Comparison of ENCODE assay signal across 10 cellular contexts in the genomic region with DNA sequence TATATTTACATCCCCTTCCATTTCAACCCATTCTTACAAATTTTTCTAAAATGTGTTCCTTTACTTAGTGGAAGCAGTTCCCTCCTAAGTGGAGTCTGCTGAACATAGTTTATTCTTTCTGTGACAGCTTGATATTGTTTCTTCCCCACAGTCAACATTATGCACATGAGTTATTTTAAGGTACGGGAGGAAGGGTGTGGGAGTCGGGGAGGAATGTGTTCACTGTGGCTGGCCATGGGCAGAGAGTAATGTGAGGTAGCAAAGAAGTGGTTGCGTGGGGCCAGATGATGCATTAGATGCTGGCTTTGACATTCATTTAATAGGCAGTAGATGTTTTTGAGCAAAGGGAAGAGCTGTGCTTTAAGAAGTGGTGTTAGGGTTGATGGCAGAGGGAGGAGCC.
A peak's percentile ranks its signal among the peaks of the same experiment; 100 is the strongest.
DNase-seq lines count a peak whose midpoint lies in the region; ATAC-seq, FAIRE-seq and TF ChIP-seq lines count a peak whose summit lies in the region.
"Had no signal": no experiment of that assay in that cellular context is flagged by ENCODE, and none has a peak within 500 bp of the region (broad histone marks: within the 10 kb centered on the region; RNA-seq: fewer than 3 reads in every experiment).

No MANE protein-coding gene starts in this region.

- H4K20me1 ChIP-seq in BLaER1 treated with 17β-estradiol and CSF1 and Interleukin-3, amounts not matched to agents 10 nM and 100 nM: no peaks in the 10 kb centered on the region

- DNase-seq in adrenal gland: no peak
- DNase-seq in Right ventricle myocardium superior: no peak
- DNase-seq in prostate gland (ENCODE audit: low spot score): no peak
- DNase-seq in NCI-H187 treated with DMSO at 0.1 percent for 48 hours (lab: John Stamatoyannopoulos, UW): no peak
- DNase-seq in DMS153 (lab: John Stamatoyannopoulos, UW): no peak
- no peak for DNase-seq in GM19239 (ENCODE audit: insufficient read length, low spot score)
- no peak for DNase-seq in dermis blood vessel endothelial cell
- DNase-seq: activated CD4-positive, alpha-beta T cell treated with anti-CD3 and anti-CD28 coated beads for 1 hour had no signal

- intact Hi-C loops in adrenal gland (cut with DNase I): no loop called here
- intact Hi-C loops in Right ventricle myocardium superior (cut with DNase I): loop anchor here (5.0 kb wide), 1 partner anchor 49 kb away; no protein-coding TSS in a partner anchor
- intact Hi-C loops in prostate gland (cut with DNase I): loop anchor here (5.0 kb wide), 1 partner anchor 61 kb away; no protein-coding TSS in a partner anchor

- peak overlapping the region; percentile 37 to 97 (median 94); a peak in 21 of 22 replicates for H3K27ac ChIP-seq in BLaER1 treated with 17β-estradiol and CSF1 and Interleukin-3, amounts not matched to agents 10 nM and 100 nM
- H3K27ac ChIP-seq in adrenal gland: peak overlapping the region in 4 of 5 donors; percentile 70 to 92 (median 84)
- peak overlapping the region; percentile 73 to 75 for H3K27ac ChIP-seq in prostate gland

- no peaks in the 10 kb centered on the region; a peak in 1 of 22 replicates for H3K9me3 ChIP-seq in BLaER1 treated with 17β-estradiol and CSF1 and Interleukin-3, amounts not matched to agents 10 nM and 100 nM (replicated peaks in 1 of 11)
- H3K9me3 ChIP-seq in adrenal gland (replicated peaks in 1 of 3): no peaks in the 10 kb centered on the region
- no peaks in the 10 kb centered on the region for H3K9me3 ChIP-seq in prostate gland

- WGBS in adrenal gland, 4 donors: 51 to 62% (median 55%) methylated on average over 3 of the region's 3 CpGs
- 35% methylated on average over 3 of the region's 3 CpGs for WGBS in prostate gland

- FAIRE-seq in GM19239 (lab: Jason Lieb, UNC): no peak

- no peaks in the 10 kb centered on the region for H3K27me3 ChIP-seq in BLaER1 treated with 17β-estradiol and CSF1 and Interleukin-3, amounts not matched to agents 10 nM and 100 nM
- no peaks in the 10 kb centered on the region for H3K27me3 ChIP-seq in adrenal gland
- no peaks in the 10 kb centered on the region for H3K27me3 ChIP-seq in prostate gland (replicated peaks; ENCODE audit: insufficient read depth)

- H3K4me3 ChIP-seq in BLaER1 treated with 17β-estradiol and CSF1 and Interleukin-3, amounts not matched to agents 10 nM and 100 nM: peak overlapping the region in 2 of 10 experiments; percentile 10 to 37; a peak in 2 of 20 replicates
- H3K4me3 ChIP-seq in adrenal gland (no peak overlapping the region), prostate gland (no peak overlapping the region)

- TF ChIP-seq CTCF in adrenal gland (IDR thresholded peaks at IDR 0.05) (no peak), prostate gland (IDR thresholded peaks at IDR 0.05) (no peak)

- H3K4me1 ChIP-seq in BLaER1 treated with 17β-estradiol and CSF1 and Interleukin-3, amounts not matched to agents 10 nM and 100 nM: peaks cover 77 to 100% (median 83%) of the 10 kb centered on the region in 10 experiments
- H3K4me1 ChIP-seq in adrenal gland (replicated peaks in 1 of 2) (peaks cover 37 to 58% of the 10 kb centered on the region in 2 donors), prostate gland (replicated peaks) (peaks cover 10% of the 10 kb centered on the region)

- peak; percentile 50 for ATAC-seq in Right ventricle myocardium superior (ENCODE audit: poor library complexity)
- ATAC-seq: Panc1 had no signal

- H3K4me2 ChIP-seq in BLaER1 treated with 17β-estradiol and CSF1 and Interleukin-3, amounts not matched to agents 10 nM and 100 nM: peak overlapping the region; percentile 69 to 97 (median 89)

- H3K9ac ChIP-seq in BLaER1 treated with 17β-estradiol and CSF1 and Interleukin-3, amounts not matched to agents 10 nM and 100 nM: peak overlapping the region in 9 of 11 experiments; percentile 14 to 89 (median 83); a peak in 16 of 22 replicates

- no peaks in the 10 kb centered on the region for H3K36me3 ChIP-seq in BLaER1 treated with 17β-estradiol and CSF1 and Interleukin-3, amounts not matched to agents 10 nM and 100 nM
- H3K36me3 ChIP-seq in adrenal gland (replicated peaks in 1 of 2) (no peaks in the 10 kb centered on the region), prostate gland (no peaks in the 10 kb centered on the region)

- TF ChIP-seq POLR2A in adrenal gland (IDR thresholded peaks at IDR 0.05): no peak
- TF ChIP-seq POLR2A in prostate gland (IDR thresholded peaks at IDR 0.05): no peak

Comparison
In these comparisons a context has a peak if more than half of its experiments do, and no peak if none do; other contexts are left out.
1. intact Hi-C loops: an anchor here in Right ventricle myocardium superior (5.0 kb wide) and prostate gland (5.0 kb wide); none called in adrenal gland.